In genomic region chr10:91219371-91220193, GRCh38 we compare ENCODE assay signal across 7 cellular contexts. TPM values are rescaled to one million over a fixed set of nuclear protein-coding genes. Genes with fewer than 3 reads are reported as not detected.
DNase-seq lines count a peak whose midpoint lies in the region; ATAC-seq and TF ChIP-seq lines count a peak whose summit lies in the region.

No MANE protein-coding gene starts in this region.

- H3K4me3 ChIP-seq in HFF-Myc (replicated peaks; ENCODE audit: low read depth, low read length) (peak overlapping the region; percentile 43), iPS-18c (ENCODE audit: insufficient read depth, low read depth, low read length) (peak overlapping the region; percentile 36; the same call in 1 of the 2 replicates)

- no peaks in the 10 kb centered on the region for H3K27me3 Mint-ChIP-seq in activated CD8-positive, alpha-beta T cell treated with anti-CD3 and anti-CD28 coated beads, Interleukin-2, amount 10 ng/mL, durations not matched to agents 7 days and 5 days (ENCODE audit: low read depth)
- H3K27me3 Mint-ChIP-seq in stimulated activated naive B cell treated with anti-CD40 and anti-IgM and Interleukin-4, amounts not matched to agents 10 μg/mL and 1 μg/mL and 100 μg/mL, for 72 hours: no peaks in the 10 kb centered on the region

- H3K9me3 Mint-ChIP-seq in activated CD8-positive, alpha-beta T cell treated with anti-CD3 and anti-CD28 coated beads, Interleukin-2, amount 10 ng/mL, durations not matched to agents 7 days and 5 days (ENCODE audit: insufficient read depth): no peaks in the 10 kb centered on the region
- no peaks in the 10 kb centered on the region for H3K9me3 Mint-ChIP-seq in stimulated activated naive B cell treated with anti-CD40 and anti-IgM and Interleukin-4, amounts not matched to agents 10 μg/mL and 1 μg/mL and 100 μg/mL, for 72 hours

- CTCF ChIA-PET in activated CD8-positive, alpha-beta T cell treated with anti-CD3 and anti-CD28 coated beads, Interleukin-2, amount 10 ng/mL, durations not matched to agents 7 days and 5 days (lab: Charles Lee): interaction anchor here (1.8 to 3.0 kb wide), 4 partner anchors 14 to 213 kb away, joined by 5 to 17 read pairs (median 6); no protein-coding TSS in a partner anchor

- peak overlapping the region; percentile 70 for H3K4me3 Mint-ChIP-seq in activated CD8-positive, alpha-beta T cell treated with anti-CD3 and anti-CD28 coated beads, Interleukin-2, amount 10 ng/mL, durations not matched to agents 7 days and 5 days
- H3K4me3 Mint-ChIP-seq in stimulated activated naive B cell treated with anti-CD40 and anti-IgM and Interleukin-4, amounts not matched to agents 10 μg/mL and 1 μg/mL and 100 μg/mL, for 72 hours: peak overlapping the region; percentile 77 to 92

- peaks cover 39% of the 10 kb centered on the region for H3K4me1 Mint-ChIP-seq in activated CD8-positive, alpha-beta T cell treated with anti-CD3 and anti-CD28 coated beads, Interleukin-2, amount 10 ng/mL, durations not matched to agents 7 days and 5 days (ENCODE audit: low read depth)
- peaks cover 43 to 76% of the 10 kb centered on the region in 2 donors for H3K4me1 Mint-ChIP-seq in stimulated activated naive B cell treated with anti-CD40 and anti-IgM and Interleukin-4, amounts not matched to agents 10 μg/mL and 1 μg/mL and 100 μg/mL, for 72 hours

- no peaks in the 10 kb centered on the region for H3K9me3 ChIP-seq in iPS-18c (ENCODE audit: control insufficient read depth, insufficient read depth, low read length)

- no peak for TF ChIP-seq CTCF in HFF-Myc (IDR thresholded peaks at IDR 0.05; ENCODE audit: low read depth, low read length, missing control alignments)
- TF ChIP-seq CTCF in GM13976 (IDR thresholded peaks at IDR 0.05; ENCODE audit: borderline replicate concordance, control extremely low read depth, extremely low read depth, insufficient read depth, missing control alignments): no peak

- no peak for ATAC-seq in activated CD8-positive, alpha-beta T cell treated with anti-CD3 and anti-CD28 coated beads, Interleukin-2, amount 10 ng/mL, durations not matched to agents 7 days and 5 days
- no peak for ATAC-seq in stimulated activated naive B cell treated with anti-CD40 and anti-IgM and Interleukin-4, amounts not matched to agents 10 μg/mL and 1 μg/mL and 100 μg/mL, for 72 hours (replicated peaks)

- in situ Hi-C loops in GM13976 (cut with MboI; ENCODE audit: low sequenced_read_pairs, unreplicated experiment): no loop called here

- peak overlapping the region; percentile 78 for H3K27ac Mint-ChIP-seq in activated CD8-positive, alpha-beta T cell treated with anti-CD3 and anti-CD28 coated beads, Interleukin-2, amount 10 ng/mL, durations not matched to agents 7 days and 5 days
- H3K27ac Mint-ChIP-seq in stimulated activated naive B cell treated with anti-CD40 and anti-IgM and Interleukin-4, amounts not matched to agents 10 μg/mL and 1 μg/mL and 100 μg/mL, for 72 hours: peak overlapping the region; percentile 94

- DNase-seq in HFF-Myc (ENCODE audit: extremely low read depth, low read depth): no peak
- DNase-seq in activated CD8-positive, alpha-beta T cell treated with anti-CD3 and anti-CD28 coated beads, Interleukin-2, amount 10 ng/mL, durations not matched to agents 7 days and 5 days: no peak
- no peak for DNase-seq in stimulated activated naive B cell treated with anti-CD40 and anti-IgM and Interleukin-4, amounts not matched to agents 10 μg/mL and 1 μg/mL and 100 μg/mL, for 72 hours
- DNase-seq in GM13976 (ENCODE audit: low spot score): no peak
- no peak for DNase-seq in SKM-1 (lab: John Stamatoyannopoulos, UW; ENCODE audit: unreplicated experiment)
- no peak for DNase-seq in islet precursor cell

- POLR2A ChIA-PET in activated CD8-positive, alpha-beta T cell treated with anti-CD3 and anti-CD28 coated beads, Interleukin-2, amount 10 ng/mL, durations not matched to agents 7 days and 5 days (lab: Charles Lee): interaction anchor here (0.9 to 1.7 kb wide), 6 partner anchors 14 to 213 kb away, joined by 3 to 8 read pairs (median 4); no protein-coding TSS in a partner anchor

- H3K36me3 Mint-ChIP-seq in activated CD8-positive, alpha-beta T cell treated with anti-CD3 and anti-CD28 coated beads, Interleukin-2, amount 10 ng/mL, durations not matched to agents 7 days and 5 days (ENCODE audit: low read depth): peaks cover 20% of the 10 kb centered on the region
- peaks cover 15 to 38% of the 10 kb centered on the region in 2 donors for H3K36me3 Mint-ChIP-seq in stimulated activated naive B cell treated with anti-CD40 and anti-IgM and Interleukin-4, amounts not matched to agents 10 μg/mL and 1 μg/mL and 100 μg/mL, for 72 hours

RNA-seq across cellular contexts. Expression of gene PCGF5, which starts 0.9 kb away (rescaled TPM):
- total RNA-seq in activated CD8-positive, alpha-beta T cell treated with anti-CD3 and anti-CD28 coated beads, Interleukin-2, amount 10 ng/mL, durations not matched to agents 7 days and 5 days: 10 to 100 TPM; 46.2 to 46.7 TPM
